Comparison of ENCODE assay signal across 9 cellular contexts in genomic region chr1:146032613-146033219, GRCh38. TPM values are rescaled to one million over a fixed set of nuclear protein-coding genes. Genes with fewer than 3 reads are reported as not detected.
A peak's percentile ranks its signal among the peaks of the same experiment; 100 is the strongest.
DNase-seq lines count a peak whose midpoint lies in the region; ATAC-seq, FAIRE-seq and TF ChIP-seq lines count a peak whose summit lies in the region.
"Had no signal": no experiment of that assay in that cellular context is flagged by ENCODE, and none has a peak within 500 bp of the region (broad histone marks: within the 10 kb centered on the region; RNA-seq: fewer than 3 reads in every experiment).

No MANE protein-coding gene starts in this region.

- peaks cover 5 to 8% of the 10 kb centered on the region in 2 experiments; a peak in 3 of 5 replicates for H3K4me1 ChIP-seq in K562 (replicated peaks in 1 of 2; ENCODE audit: control insufficient read depth in 2 of 2, insufficient read depth in 2 of 2, low read length in 2 of 2)

- TF ChIP-seq EP300 in K562 (IDR thresholded peaks at IDR 0.05; ENCODE audit: low read length): no peak

- no peak overlapping the region for H3K4me2 ChIP-seq in K562 (ENCODE audit: insufficient read depth, low read length)

- BruUV-seq in K562 (replicated peaks; lab: Mats Ljungman, UMichigan): no TSS peak

- no peak overlapping the region for H3K4me3 Mint-ChIP-seq in T-helper 2 cell treated with Interferon-gamma antibody and Interleukin-4, amounts not matched to agents 5 μg/mL and 100 μg/mL, for 36 hours

- H4K20me1 ChIP-seq in K562 (replicated peaks; ENCODE audit: control insufficient read depth, insufficient read depth, low read length): no peaks in the 10 kb centered on the region

- no peak for TF ChIP-seq POLR2A in K562 (conservative IDR thresholded peaks at IDR 0.05)

- in situ Hi-C loops in K562 (cut with MboI): loop anchor here (25.0 kb wide), 2 partner anchors 280 to 695 kb away; no protein-coding TSS in a partner anchor

- H3K9me1 ChIP-seq in K562 (ENCODE audit: control insufficient read depth, insufficient read depth, low read length): no peaks in the 10 kb centered on the region

- peak overlapping the region; percentile 70 for H2AFZ ChIP-seq in K562 (ENCODE audit: low read depth, low read length)

- no peak overlapping the region for H3K9ac ChIP-seq in K562 (ENCODE audit: insufficient read depth in 1 of 2, low read depth in 2 of 2, low read length in 2 of 2)

- DNase-seq in AG09309 (ENCODE audit: low read depth) (no peak), GM12864 (ENCODE audit: low read depth) (no peak), NCI-H2196 treated with DMSO at 0.1 percent for 48 hours (lab: John Stamatoyannopoulos, UW; ENCODE audit: unreplicated experiment) (peak; percentile 52), K562 (ENCODE audit: extremely low read depth in 1 of 4, low spot score in 3 of 4) (peak; percentile 36 to 75 (median 40)), medulla oblongata (ENCODE audit: extremely low spot score) (peak; percentile 68)
- no peak for DNase-seq in T-helper 2 cell treated with Interferon-gamma antibody and Interleukin-4, amounts not matched to agents 5 μg/mL and 100 μg/mL, for 36 hours (ENCODE audit: low spot score)

- FAIRE-seq in K562 (lab: Jason Lieb, UNC): peak; percentile 87

- peaks cover 19% of the 10 kb centered on the region for H3K27me3 Mint-ChIP-seq in T-helper 2 cell treated with Interferon-gamma antibody and Interleukin-4, amounts not matched to agents 5 μg/mL and 100 μg/mL, for 36 hours (ENCODE audit: low read depth)

- H3K36me3 Mint-ChIP-seq in T-helper 2 cell treated with Interferon-gamma antibody and Interleukin-4, amounts not matched to agents 5 μg/mL and 100 μg/mL, for 36 hours (ENCODE audit: low read depth): peaks cover 1% of the 10 kb centered on the region

- peak; percentile 54 to 65 for TF ChIP-seq RAD21 in K562 (CRISPR knock-in tag; conservative IDR thresholded peaks at IDR 0.05 in 1 of 2, IDR thresholded peaks at IDR 0.05 in 1 of 2)

- ATAC-seq in K562 (peak; percentile 52), GM18502 (IDR thresholded peaks at IDR 0.05; ENCODE audit: poor library complexity, unreplicated experiment) (no peak), HG03045 (IDR thresholded peaks at IDR 0.05; ENCODE audit: unreplicated experiment) (no peak)

- H3K9me3 ChIP-seq in K562 (replicated peaks; ENCODE audit: control insufficient read depth, insufficient read depth, low read depth, low read length): no peaks in the 10 kb centered on the region

- WGBS in K562 (ENCODE audit: insufficient coverage, low coverage, missing lambda C conversion rate): 22% methylated on average over 6 of the region's 6 CpGs

- H3K79me2 ChIP-seq in K562 (ENCODE audit: control insufficient read depth, insufficient read depth, low read length): no peaks in the 10 kb centered on the region

- H3K9me3 Mint-ChIP-seq in T-helper 2 cell treated with Interferon-gamma antibody and Interleukin-4, amounts not matched to agents 5 μg/mL and 100 μg/mL, for 36 hours: no peaks in the 10 kb centered on the region

- no peaks in the 10 kb centered on the region for H3K36me3 ChIP-seq in K562 (ENCODE audit: control insufficient read depth, insufficient read depth, low read length)

- TF ChIP-seq CTCF in AG09309 (IDR thresholded peaks at IDR 0.05; ENCODE audit: control insufficient read depth, insufficient read depth, low read depth, low read length, missing control alignments) (peak; percentile 53), GM12864 (IDR thresholded peaks at IDR 0.05; ENCODE audit: low read depth, low read length, missing control alignments) (peak; percentile 56), K562 (IDR thresholded peaks at IDR 0.05 in 2 of 3, conservative IDR thresholded peaks at IDR 0.05 in 1 of 3; ENCODE audit: insufficient read depth in 2 of 3, low read depth in 1 of 3, low read length in 3 of 3) (peak; percentile 51 to 68 (median 65); a peak in 5 of 6 replicates)

- H3K4me1 Mint-ChIP-seq in T-helper 2 cell treated with Interferon-gamma antibody and Interleukin-4, amounts not matched to agents 5 μg/mL and 100 μg/mL, for 36 hours (ENCODE audit: low read depth): peaks cover 31% of the 10 kb centered on the region

- H3K27ac ChIP-seq in K562 (ENCODE audit: extremely low read depth, low read depth, low read length): no peak overlapping the region
- H3K27ac ChIP-seq: epithelial cell of prostate had no signal

- CTCF ChIA-PET in K562 (lab: Yijun Ruan, JAX; ENCODE audit: low intra/inter-chr PET ratio): interaction anchor here (0.8 to 1.5 kb wide), 2 partner anchors 8 to 55 kb away, joined by 3 read pairs; no protein-coding TSS in a partner anchor

- POLR2A ChIA-PET in K562 (lab: Yijun Ruan, JAX): interaction anchor here (1.3 to 1.9 kb wide), 7 partner anchors 11 to 174 kb away, joined by 3 to 9 read pairs (median 5); partner anchors contain the start of genes HJV, PIAS3 and TXNIP

- H3K4me3 ChIP-seq in AG09309 (ENCODE audit: control insufficient read depth, low read depth, low read length): no peak overlapping the region
- no peak overlapping the region for H3K4me3 ChIP-seq in GM12864 (ENCODE audit: low read depth, low read length)
- no peak overlapping the region for H3K4me3 ChIP-seq in K562

- intact Hi-C loops in K562 (cut with micrococcal nuclease): no loop called here

- H3K27me3 ChIP-seq in K562 (ENCODE audit: control insufficient read depth in 2 of 2, insufficient read depth in 2 of 2, low read length in 2 of 2): no peaks in the 10 kb centered on the region

- no peak overlapping the region for H3K27ac Mint-ChIP-seq in T-helper 2 cell treated with Interferon-gamma antibody and Interleukin-4, amounts not matched to agents 5 μg/mL and 100 μg/mL, for 36 hours

TF ChIP-seq in K562, 482 proteins besides CTCF, POLR2A, EP300 and RAD21 (continues in another document):
- no peak for TF ChIP-seq RBM39 (optimal IDR thresholded peaks at IDR 0.05; ENCODE audit: low read depth, low read length)
- TF ChIP-seq, protein P1, sequence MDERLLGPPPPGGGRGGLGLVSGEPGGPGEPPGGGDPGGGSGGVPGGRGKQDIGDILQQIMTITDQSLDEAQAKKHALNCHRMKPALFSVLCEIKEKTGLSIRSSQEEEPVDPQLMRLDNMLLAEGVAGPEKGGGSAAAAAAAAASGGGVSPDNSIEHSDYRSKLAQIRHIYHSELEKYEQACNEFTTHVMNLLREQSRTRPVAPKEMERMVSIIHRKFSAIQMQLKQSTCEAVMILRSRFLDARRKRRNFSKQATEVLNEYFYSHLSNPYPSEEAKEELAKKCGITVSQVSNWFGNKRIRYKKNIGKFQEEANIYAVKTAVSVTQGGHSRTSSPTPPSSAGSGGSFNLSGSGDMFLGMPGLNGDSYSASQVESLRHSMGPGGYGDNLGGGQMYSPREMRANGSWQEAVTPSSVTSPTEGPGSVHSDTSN (CRISPR knock-in tag; IDR thresholded peaks at IDR 0.05; ENCODE audit: low read depth): no peak
- TF ChIP-seq, protein P1 (tag; conservative IDR thresholded peaks at IDR 0.05; ENCODE audit: low read depth): 0 out of 2 replicates have a peak, but pooled peaks have one; percentile 22
- TF ChIP-seq ZNF764 (CRISPR knock-in tag; IDR thresholded peaks at IDR 0.05; ENCODE audit: low read depth): no peak
- no peak for TF ChIP-seq PML (IDR thresholded peaks at IDR 0.05; ENCODE audit: low read length)

RNA-seq across cellular contexts. Expression of gene HJV, which starts 11.2 kb away (rescaled TPM):
- 6.4 and 7.7 TPM in 2 replicates for total RNA-seq in K562 (2011; cell fraction: chromatin; rRNA removed; ENCODE audit: low replicate concordance)
- total RNA-seq in K562 (2011; cell fraction: nucleolus; rRNA removed): 5.4 and 7.8 TPM in 2 replicates
- total RNA-seq in K562 (2011; cell fraction: nucleoplasm; rRNA removed): 6.4 and 6.9 TPM in 2 replicates
- total RNA-seq in K562 (2014; rRNA removed) (1.1 and 2.5 TPM in 2 replicates), K562 (2014; rRNA removed; fragmentation: Illumina TruSeq; extraction: Trizol) (2.1 and 3.3 TPM in 2 replicates), K562 (2015; rRNA removed; fragmentation: Illumina TruSeq; extraction: Trizol) (1.9 and 2.9 TPM in 2 replicates), K562 (2021) (2.1 and 2.9 TPM in 2 replicates)
- polyA plus RNA-seq in K562 (2011; rRNA removed) (3.2 and 6.6 TPM in 2 replicates), K562 (2014; fragmentation: Illumina TruSeq; extraction: Trizol) (2.7 and 3.0 TPM in 2 replicates), K562 (2014; fragmentation: Nextera tagmentation; extraction: Ambion mirVana) (1 to 10 TPM; 1.0 to 1.3 TPM), K562 (2014; rRNA removed) (2.4 and 5.5 TPM in 2 replicates)
- 3.0 and 4.6 TPM in 2 replicates for polyA plus RNA-seq in K562 (2011; cell fraction: cytosol; rRNA removed)
- polyA plus RNA-seq in K562 (2011; cell fraction: nucleus; rRNA removed): 3.7 and 5.5 TPM in 2 replicates
- 2.9 and 4.8 TPM in 2 replicates for polyA plus RNA-seq in K562 (2012)
- 4.3 and 4.5 TPM in 2 replicates for polyA minus RNA-seq in K562 (2011; rRNA and poly(A)+ RNA removed)
- 0.73 and 2.8 TPM in 2 replicates for polyA minus RNA-seq in K562 (2011; cell fraction: cytosol; rRNA and poly(A)+ RNA removed)
- polyA minus RNA-seq in K562 (2011; cell fraction: nucleus; rRNA and poly(A)+ RNA removed): 2.3 and 2.7 TPM in 2 replicates

RNA-seq across cellular contexts. Expression of gene TXNIP, which starts 36.3 kb away (rescaled TPM):
- total RNA-seq in K562 (2011; cell fraction: chromatin; rRNA removed; ENCODE audit: low replicate concordance): 1,167 and 1,393 TPM in 2 replicates
- total RNA-seq in K562 (2011; cell fraction: nucleolus; rRNA removed): 716 and 782 TPM in 2 replicates
- total RNA-seq in K562 (2011; cell fraction: nucleoplasm; rRNA removed): 756 and 864 TPM in 2 replicates
- 202 and 226 TPM in 2 replicates for total RNA-seq in K562 (2014; rRNA removed)
- total RNA-seq in K562 (2014; rRNA removed; fragmentation: Illumina TruSeq; extraction: Trizol): 278 and 307 TPM in 2 replicates
- 217 and 235 TPM in 2 replicates for total RNA-seq in K562 (2015; rRNA removed; fragmentation: Illumina TruSeq; extraction: Trizol)
- 257 and 263 TPM in 2 replicates for total RNA-seq in K562 (2021)
- 499 and 553 TPM in 2 replicates for polyA plus RNA-seq in K562 (2011; rRNA removed)
- polyA plus RNA-seq in K562 (2011; cell fraction: cytosol; rRNA removed): 244 and 270 TPM in 2 replicates
- 1,140 and 1,617 TPM in 2 replicates for polyA plus RNA-seq in K562 (2011; cell fraction: nucleus; rRNA removed)
- polyA plus RNA-seq in K562 (2012): 256 and 452 TPM in 2 replicates
- 253 and 295 TPM in 2 replicates for polyA plus RNA-seq in K562 (2014; fragmentation: Illumina TruSeq; extraction: Trizol)
- 100 to 1,000 TPM; 120 to 237 TPM for polyA plus RNA-seq in K562 (2014; fragmentation: Nextera tagmentation; extraction: Ambion mirVana)
- polyA plus RNA-seq in K562 (2014; rRNA removed): 249 and 259 TPM in 2 replicates
- polyA minus RNA-seq in K562 (2011; rRNA and poly(A)+ RNA removed): 595 and 605 TPM in 2 replicates
- polyA minus RNA-seq in K562 (2011; cell fraction: cytosol; rRNA and poly(A)+ RNA removed): 116 and 223 TPM in 2 replicates
- 667 and 1,436 TPM in 2 replicates for polyA minus RNA-seq in K562 (2011; cell fraction: nucleus; rRNA and poly(A)+ RNA removed)

Comparison
In these comparisons a context has a peak if more than half of its experiments do, and no peak if none do; other contexts are left out.
1. DNase-seq: peak in NCI-H2196 treated with DMSO at 0.1 percent for 48 hours (single experiment), K562 (4 of 4) and medulla oblongata (single experiment); none in AG09309 (single experiment), GM12864 (single experiment) and T-helper 2 cell treated with Interferon-gamma antibody and Interleukin-4, amounts not matched to agents 5 μg/mL and 100 μg/mL, for 36 hours (single experiment).
2. Peak in every context shown above with its lines, with median percentiles within 50 percentile points of each other: CTCF ChIP-seq.